ENCODE assay signal across 8 cellular contexts in the genomic region with DNA sequence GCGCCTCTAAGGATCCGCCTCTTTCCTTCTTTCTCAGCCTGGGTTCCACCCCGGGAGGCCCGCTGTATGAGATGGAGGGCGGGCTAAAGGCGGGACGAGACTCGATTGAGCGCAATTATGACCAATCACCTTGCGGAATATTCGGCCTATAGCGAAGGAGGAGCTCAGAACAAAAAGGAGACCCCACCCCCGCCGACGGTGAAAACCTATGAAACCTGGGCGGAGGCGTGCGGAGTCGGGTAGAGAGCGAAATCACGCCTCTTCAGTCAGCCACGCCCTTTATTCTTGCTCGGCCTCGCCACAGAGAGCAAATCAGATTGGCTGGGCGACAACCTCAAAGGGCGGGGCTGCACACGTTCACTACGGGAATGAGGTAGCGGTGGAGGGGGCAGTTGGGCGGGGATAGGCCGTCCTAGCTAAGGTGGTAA. TPM values are rescaled to one million over a fixed set of nuclear protein-coding genes. Genes with fewer than 3 reads are reported as not detected.
DNase-seq lines count a peak whose midpoint lies in the region; ATAC-seq, FAIRE-seq and TF ChIP-seq lines count a peak whose summit lies in the region.

No MANE protein-coding gene starts in this region.

- intact Hi-C loops in ascending aorta (cut with DNase I), result loop anchor here (1.0 to 5.0 kb wide), 3 partner anchors 15 to 144 kb away; a partner anchor contains a TSS
- intact Hi-C loops in psoas muscle (cut with DNase I), result loop anchor here (2.0 kb wide), 1 partner anchor 15 kb away; a partner anchor contains a TSS

- H3K4me3 ChIP-seq in ascending aorta (peak overlapping the region; percentile 87 to 92), right atrium auricular region (peak overlapping the region; percentile 89), psoas muscle (peak overlapping the region; percentile 98)

- no peak for TF ChIP-seq CTCF in GM13976 (IDR thresholded peaks at IDR 0.05; ENCODE audit: borderline replicate concordance, control extremely low read depth, extremely low read depth, insufficient read depth, missing control alignments)
- no peak for TF ChIP-seq CTCF in ascending aorta (IDR thresholded peaks at IDR 0.05)
- no peak for TF ChIP-seq CTCF in right atrium auricular region (IDR thresholded peaks at IDR 0.05)
- no peak for TF ChIP-seq CTCF in psoas muscle (IDR thresholded peaks at IDR 0.05)

- FAIRE-seq in urothelium cell line (lab: Jason Lieb, UNC), result peak; percentile 55

- H3K4me1 ChIP-seq in ascending aorta (peaks cover 3 to 14% of the 10 kb centered on the region in 2 donors), right atrium auricular region (peaks cover 0 to 36% of the 10 kb centered on the region in 2 donors), psoas muscle (peaks cover 18% of the 10 kb centered on the region)

- in situ Hi-C loops in GM13976 (cut with MboI; ENCODE audit: low sequenced_read_pairs, unreplicated experiment), result no loop called here

- H3K9me3 ChIP-seq in ascending aorta (no peaks in the 10 kb centered on the region), right atrium auricular region (no peaks in the 10 kb centered on the region), psoas muscle (no peaks in the 10 kb centered on the region)

- H3K36me3 ChIP-seq in ascending aorta, result peaks cover 31% of the 10 kb centered on the region in 2 donors
- H3K36me3 ChIP-seq in right atrium auricular region, result peaks cover 35% of the 10 kb centered on the region
- H3K36me3 ChIP-seq in psoas muscle (ENCODE audit: insufficient read depth in 1 of 2, low read depth in 1 of 2), result peaks cover 10 to 40% of the 10 kb centered on the region in 2 donors

- H3K27ac ChIP-seq in ascending aorta (peak overlapping the region; percentile 95 to 97), right atrium auricular region (peak overlapping the region; percentile 94 to 96), psoas muscle (peak overlapping the region; percentile 95)

- peak; percentile 86 for ATAC-seq in HG02884 (IDR thresholded peaks at IDR 0.05; ENCODE audit: unreplicated experiment)
- ATAC-seq in psoas muscle, result peak; percentile 85 to 89 (median 88)

- DNase-seq in GM13976 (ENCODE audit: low spot score), result peak; percentile 88
- peak; percentile 98 for DNase-seq in NCI-H1694 (lab: John Stamatoyannopoulos, UW)
- peak; percentile 81 to 100 (median 93) for DNase-seq in T-helper 2 cell
- peak; percentile 98 to 100 for DNase-seq in ascending aorta (ENCODE audit: low spot score in 2 of 2)
- DNase-seq in right atrium auricular region (ENCODE audit: low spot score), result peak; percentile 98
- DNase-seq in psoas muscle, result peak; percentile 98 to 99
- peak; percentile 91 for DNase-seq in urothelium cell line (ENCODE audit: low spot score)

- WGBS in psoas muscle, 3 donors, result 0 to 2% (median 0%) methylated on average over 11 to 31 of the region's 31 CpGs

- H3K27me3 ChIP-seq in ascending aorta (no peaks in the 10 kb centered on the region), right atrium auricular region (no peaks in the 10 kb centered on the region), psoas muscle (ENCODE audit: insufficient read depth in 3 of 3, low read length in 2 of 3) (no peaks in the 10 kb centered on the region)

RNA-seq across cellular contexts. Expression of a gene that starts 0.6 kb away (rescaled TPM):
- total RNA-seq in ascending aorta (87.4 TPM), right atrium auricular region (100 to 1,000 TPM; 128 to 140 TPM), psoas muscle (100 to 1,000 TPM; 150 to 192 (median 160) TPM)
- polyA plus RNA-seq in psoas muscle, result 100 to 1,000 TPM; 104 to 124 (median 118) TPM

RNA-seq across cellular contexts. Expression of a gene that starts 14.9 kb away (rescaled TPM):
- total RNA-seq in ascending aorta (104 TPM), right atrium auricular region (10 to 100 TPM; 35.2 to 63.6 TPM), psoas muscle (10 to 100 TPM; 30.7 to 50.7 (median 35.6) TPM)
- polyA plus RNA-seq in psoas muscle, result 10 to 100 TPM; 16.1 to 21.4 (median 21.1) TPM

RNA-seq across cellular contexts. Expression of a gene that starts 24.2 kb away (rescaled TPM):
- total RNA-seq in ascending aorta, result 162 TPM
- 100 to 1,000 TPM; 102 to 136 TPM for total RNA-seq in right atrium auricular region
- 100 to 1,000 TPM; 145 to 230 (median 187) TPM for total RNA-seq in psoas muscle
- polyA plus RNA-seq in psoas muscle, result 100 to 1,000 TPM in 2 of 3 donors, 10 to 100 TPM in 1; 96.2 to 120 (median 115) TPM

Comparison
In these comparisons a context has a peak if more than half of its experiments do, and no peak if none do; other contexts are left out.
1. Peak in every context shown above with its lines: DNase-seq, ATAC-seq, H3K4me3 ChIP-seq and H3K27ac ChIP-seq.